Comparison of ENCODE assay signal across 17 cellular contexts in genomic region chr2:238817382-238817781, GRCh38. TPM values are rescaled to one million over a fixed set of nuclear protein-coding genes. Genes with fewer than 3 reads are reported as not detected.
DNase-seq lines count a peak whose midpoint lies in the region; TF ChIP-seq lines count a peak whose summit lies in the region.
"Had no signal": no experiment of that assay in that cellular context is flagged by ENCODE, and none has a peak within 500 bp of the region (broad histone marks: within the 10 kb centered on the region; RNA-seq: fewer than 3 reads in every experiment).

No MANE protein-coding gene starts in this region.

- DNase-seq in H9 (peak; percentile 31), esophagus muscularis mucosa (ENCODE audit: extremely low spot score) (peak; percentile 72), neural crest cell (ENCODE audit: low read depth, low spot score) (no peak), DMS53 (lab: John Stamatoyannopoulos, UW) (no peak), AG20443 (ENCODE audit: low spot score) (no peak), cerebellar cortex (ENCODE audit: low spot score) (no peak)
- DNase-seq: CD8-positive, alpha-beta T cell; COR-L47; DMS153; DND-41; GF-D8; IMR-90; KBM-7 had no signal

- no peak overlapping the region for H3K4me3 Mint-ChIP-seq in H9
- no peak overlapping the region for H3K4me3 Mint-ChIP-seq in neural crest cell
- H3K4me3 Mint-ChIP-seq: CD8-positive, alpha-beta T cell had no signal

- H4K5ac ChIP-seq in H9 (ENCODE audit: insufficient read length, low read depth, low read length) = no peak overlapping the region

- H3K56ac ChIP-seq in H9 (ENCODE audit: insufficient read length, low read depth, low read length) = no peak overlapping the region

- H2BK20ac ChIP-seq in H9 (ENCODE audit: low read depth, low read length, poor library complexity, severe bottlenecking) = no peak overlapping the region

- no peak for TF ChIP-seq EP300 in esophagus muscularis mucosa (IDR thresholded peaks at IDR 0.05)

- H3K4me2 ChIP-seq in H9 (ENCODE audit: insufficient read depth, insufficient read length, low read length) = no peak overlapping the region
- H3K4me2 ChIP-seq: A549 had no signal

- no peaks in the 10 kb centered on the region for H3K36me3 ChIP-seq in esophagus muscularis mucosa
- H3K36me3 ChIP-seq: HAP-1 had no signal

- H3K4me1 ChIP-seq in H9 (ENCODE audit: insufficient read depth, low read length) (no peaks in the 10 kb centered on the region), esophagus muscularis mucosa (no peaks in the 10 kb centered on the region)
- H3K4me1 ChIP-seq: HAP-1 had no signal

- no peak overlapping the region for H4K8ac ChIP-seq in H9 (replicated peaks; ENCODE audit: insufficient read length, low read depth, low read length)

- H3K9me3 Mint-ChIP-seq in H9 = peaks cover 3 to 9% of the 10 kb centered on the region in 2 experiments
- H3K9me3 Mint-ChIP-seq in neural crest cell = peaks cover 6% of the 10 kb centered on the region
- H3K9me3 Mint-ChIP-seq: CD8-positive, alpha-beta T cell had no signal

- intact Hi-C loops in esophagus muscularis mucosa (cut with DNase I) = no loop called here

- no peak overlapping the region for H3K4ac ChIP-seq in H9 (ENCODE audit: low read depth, low read length)

- H2BK12ac ChIP-seq in H9 (ENCODE audit: insufficient read length, low read depth, low read length) = no peak overlapping the region

- peaks cover 0 to 4% (median 0%) of the 10 kb centered on the region in 3 experiments; a peak in 1 of 7 replicates for H3K36me3 Mint-ChIP-seq in H9 (ENCODE audit: insufficient read depth in 1 of 3, low read depth in 3 of 3)
- H3K36me3 Mint-ChIP-seq in neural crest cell (ENCODE audit: low read depth) = peaks cover 3% of the 10 kb centered on the region
- H3K36me3 Mint-ChIP-seq: CD14-positive monocyte; CD8-positive, alpha-beta T cell had no signal

- H3K4me3 ChIP-seq in esophagus muscularis mucosa = no peak overlapping the region
- H3K4me3 ChIP-seq: A549, HAP-1 had no signal

- no peak overlapping the region for H2AK5ac ChIP-seq in H9 (ENCODE audit: insufficient read length, low read length)

- H3K27ac ChIP-seq in H9 (ENCODE audit: insufficient read length, low read depth, low read length) (no peak overlapping the region), esophagus muscularis mucosa (replicated peaks in 1 of 4) (no peak overlapping the region)
- H3K27ac ChIP-seq: A549 had no signal

- no peak overlapping the region for H3K23ac ChIP-seq in H9 (ENCODE audit: insufficient read length, low read depth, low read length)

- no peaks in the 10 kb centered on the region for H3K9me3 ChIP-seq in H9 (ENCODE audit: control insufficient read depth, low read depth, low read length)
- no peaks in the 10 kb centered on the region for H3K9me3 ChIP-seq in esophagus muscularis mucosa
- H3K9me3 ChIP-seq: HAP-1 had no signal

- no peak overlapping the region for H3K9ac ChIP-seq in H9 (ENCODE audit: extremely low read depth, insufficient read length, low read length)

- H3K14ac ChIP-seq in H9 (ENCODE audit: insufficient read depth, low read length) = 0 out of 2 replicates have a peak overlapping the region, but pooled peaks have one; percentile 6

- no peak overlapping the region for H2BK5ac ChIP-seq in H9 (ENCODE audit: insufficient read length, low read length)

- H3K27me3 Mint-ChIP-seq in H9 (ENCODE audit: low read depth) (peaks cover 56% of the 10 kb centered on the region), neural crest cell (ENCODE audit: low read depth) (peaks cover 8% of the 10 kb centered on the region)

- H3K23me2 ChIP-seq in H9 (ENCODE audit: insufficient read length, low read depth, low read length, poor library complexity, severe bottlenecking) = no peaks in the 10 kb centered on the region

- TF ChIP-seq CTCF in H9 (conservative IDR thresholded peaks at IDR 0.05) (no peak), esophagus muscularis mucosa (IDR thresholded peaks at IDR 0.05) (no peak), neural crest cell (conservative IDR thresholded peaks at IDR 0.05) (no peak)

- peaks cover 2% of the 10 kb centered on the region for H4K20me1 ChIP-seq in H9 (ENCODE audit: control insufficient read depth, insufficient read depth, insufficient read length)

- H3K79me1 ChIP-seq in H9 (ENCODE audit: insufficient read depth, low read depth, low read length, poor library complexity, severe bottlenecking) = no peaks in the 10 kb centered on the region

- H3K27ac Mint-ChIP-seq in H9 (no peak overlapping the region), neural crest cell (ENCODE audit: unreplicated experiment) (peak overlapping the region; percentile 57)
- H3K27ac Mint-ChIP-seq: CD14-positive monocyte; CD8-positive, alpha-beta T cell had no signal

- H3K4me1 Mint-ChIP-seq in H9 (peaks cover 14 to 19% of the 10 kb centered on the region in 2 experiments), neural crest cell (peaks cover 10% of the 10 kb centered on the region)
- H3K4me1 Mint-ChIP-seq: CD14-positive monocyte had no signal

- H2BK15ac ChIP-seq in H9 (ENCODE audit: low read depth, low read length) = no peak overlapping the region

- no peaks in the 10 kb centered on the region for H3K27me3 ChIP-seq in H9 (ENCODE audit: insufficient read depth, low read length)
- peaks cover 0 to 32% (median 0%) of the 10 kb centered on the region in 4 donors for H3K27me3 ChIP-seq in esophagus muscularis mucosa

- no peak overlapping the region for H3T11ph ChIP-seq in H9 (ENCODE audit: low read length)

- H2AFZ ChIP-seq in H9 (ENCODE audit: low read length) = no peak overlapping the region

- no peak for TF ChIP-seq POLR2A in esophagus muscularis mucosa (IDR thresholded peaks at IDR 0.05; ENCODE audit: low read depth)

- no peaks in the 10 kb centered on the region for H3K79me2 ChIP-seq in H9 (ENCODE audit: insufficient read depth, low read length)

- no peak overlapping the region for H3K18ac ChIP-seq in H9 (ENCODE audit: insufficient read length, low read depth, low read length)

- WGBS in H9 (ENCODE audit: extremely low coverage, insufficient read length, low lambda C conversion rate) = no CpG with 5 or more reads among the region's 5 CpGs
- 57% methylated on average over 5 of the region's 5 CpGs for WGBS in esophagus muscularis mucosa

- H2BK120ac ChIP-seq in H9 (ENCODE audit: low read depth, low read length, poor library complexity, severe bottlenecking) = no peak overlapping the region

- H4K91ac ChIP-seq in H9 (ENCODE audit: insufficient read length, low read depth, low read length) = no peak overlapping the region

RNA-seq across cellular contexts. Expression of gene TWIST2, which starts 30.5 kb away (rescaled TPM):
- 0.22 and 0.33 TPM in 2 replicates for total RNA-seq in H9 (2021)
- total RNA-seq in esophagus muscularis mucosa = 10 to 100 TPM; 37.4 to 51.6 (median 47.4) TPM
- total RNA-seq in neural crest cell = 0.96 and 1.1 TPM in 2 replicates
- total RNA-seq: CD8-positive, alpha-beta T cell; HT-29 had no signal

Comparison
In these comparisons a context has a peak if more than half of its experiments do, and no peak if none do; other contexts are left out.
1. DNase-seq: peak in H9 (single experiment) and esophagus muscularis mucosa (single experiment); none in neural crest cell (single experiment), DMS53 (single experiment), AG20443 (single experiment) and cerebellar cortex (single experiment).
2. RNA of gene TWIST2, which starts 30.5 kb away (total RNA-seq): 37.4 to 51.6 TPM in esophagus muscularis mucosa; 0.96 to 1.1 TPM in neural crest cell and 0.22 to 0.33 TPM in H9; every median in the first group is over 10 times any median in the second.